10 cellular contexts compared by ENCODE assay signal in genomic region chr15:83928392-83928734, GRCh38.
DNase-seq lines count a peak whose midpoint lies in the region; ATAC-seq, FAIRE-seq and TF ChIP-seq lines count a peak whose summit lies in the region.
"Had no signal": no experiment of that assay in that cellular context is flagged by ENCODE, and none has a peak within 500 bp of the region (broad histone marks: within the 10 kb centered on the region; RNA-seq: fewer than 3 reads in every experiment).

No MANE protein-coding gene starts in this region.

- H3K36me3 ChIP-seq in OCI-LY3 (replicated peaks; ENCODE audit: low read depth, low read length): peaks cover 4% of the 10 kb centered on the region

- DNase-seq in GM18507 (ENCODE audit: extremely low spot score, insufficient read length, low read depth) (no peak), HEK293T (ENCODE audit: extremely low spot score) (no peak), NK-92 (lab: John Stamatoyannopoulos, UW; ENCODE audit: unreplicated experiment) (no peak), amygdala (lab: John Stamatoyannopoulos, UW) (no peak), Right ventricle myocardium inferior (ENCODE audit: missing footprints) (no peak)
- DNase-seq: activated CD4-positive, alpha-beta T cell treated with anti-CD3 and anti-CD28 coated beads, Interleukin-2, amount 50 U/mL, for 1 hour; DMS 273 treated with DMSO at 0.1 percent for 48 hours had no signal

- peak overlapping the region; percentile 92 for H3K4me2 ChIP-seq in OCI-LY3 (ENCODE audit: low read length)

- no peak for TF ChIP-seq CTCF in OCI-LY3 (IDR thresholded peaks at IDR 0.05; ENCODE audit: low read depth, low read length)

- peaks cover 5% of the 10 kb centered on the region; the same call in 1 of the 2 replicates for H3K9me3 ChIP-seq in OCI-LY3 (ENCODE audit: insufficient read depth, low read length)

- H3K27me3 ChIP-seq in OCI-LY3 (ENCODE audit: low read depth, low read length): no peaks in the 10 kb centered on the region

- H3K4me1 ChIP-seq in OCI-LY3 (ENCODE audit: low read length): peaks cover 43% of the 10 kb centered on the region

- peak; percentile 84 for FAIRE-seq in GM18507 (lab: Jason Lieb, UNC)

- H3K9ac ChIP-seq in OCI-LY3 (ENCODE audit: low read length): peak overlapping the region; percentile 60

- peak overlapping the region; percentile 65 for H3K4me3 ChIP-seq in OCI-LY3 (ENCODE audit: low read length)

- no peak overlapping the region for H2AFZ ChIP-seq in OCI-LY3 (ENCODE audit: low read depth, low read length)

- H4K20me1 ChIP-seq in OCI-LY3 (ENCODE audit: insufficient read depth, low read length): no peaks in the 10 kb centered on the region

- H3K27ac ChIP-seq in OCI-LY3 (ENCODE audit: low read length): peak overlapping the region; percentile 88

- ATAC-seq in GM19397 (IDR thresholded peaks at IDR 0.05; ENCODE audit: unreplicated experiment) (peak; percentile 80), HG02938 (IDR thresholded peaks at IDR 0.05; ENCODE audit: unreplicated experiment) (peak; percentile 87), Right ventricle myocardium inferior (no peak)

- intact Hi-C loops in Right ventricle myocardium inferior (cut with DNase I): no loop called here

- CTCF ChIA-PET in HEK293T (lab: Yijun Ruan, JAX): no interaction called here

- POLR2A ChIA-PET in HEK293T (lab: Yijun Ruan, JAX): no interaction called here

- no peaks in the 10 kb centered on the region for H3K79me2 ChIP-seq in OCI-LY3 (ENCODE audit: low read length)

TF ChIP-seq in HEK293T, 16 proteins besides CTCF, POLR2A, EP300 and RAD21:
- TF ChIP-seq SP1 (IDR thresholded peaks at IDR 0.05): no peak
- no peak for TF ChIP-seq SUZ12 (IDR thresholded peaks at IDR 0.05)
- TF ChIP-seq L3MBTL2 (conservative IDR thresholded peaks at IDR 0.05): no peak
- no peak for TF ChIP-seq TARDBP (IDR thresholded peaks at IDR 0.05)
- TF ChIP-seq ZNF384 (IDR thresholded peaks at IDR 0.05): no peak
- no peak for TF ChIP-seq FOXA1 (IDR thresholded peaks at IDR 0.05)
- no peak for TF ChIP-seq LEF1 (IDR thresholded peaks at IDR 0.05; ENCODE audit: borderline replicate concordance)
- TF ChIP-seq FOXK2 (IDR thresholded peaks at IDR 0.05): no peak
- no peak for TF ChIP-seq BHLHE40 (IDR thresholded peaks at IDR 0.05; ENCODE audit: borderline replicate concordance)
- TF ChIP-seq FOXM1 (IDR thresholded peaks at IDR 0.05; ENCODE audit: borderline replicate concordance): no peak
- TF ChIP-seq NFRKB (IDR thresholded peaks at IDR 0.05): no peak
- no peak for TF ChIP-seq CTBP1 (IDR thresholded peaks at IDR 0.05; ENCODE audit: borderline replicate concordance)
- TF ChIP-seq ARNT (IDR thresholded peaks at IDR 0.05): no peak
- TF ChIP-seq ELF4 (IDR thresholded peaks at IDR 0.05): no peak
- TF ChIP-seq HDGF (IDR thresholded peaks at IDR 0.05; ENCODE audit: borderline replicate concordance): no peak
- no peak for TF ChIP-seq PKNOX1 (IDR thresholded peaks at IDR 0.05)
